In genomic region chr15:34039180-34039486, GRCh38 we compare ENCODE assay signal across 8 cellular contexts. TPM values are rescaled to one million over a fixed set of nuclear protein-coding genes. Genes with fewer than 3 reads are reported as not detected.
DNase-seq lines count a peak whose midpoint lies in the region; ATAC-seq and TF ChIP-seq lines count a peak whose summit lies in the region.

A gene with protein sequence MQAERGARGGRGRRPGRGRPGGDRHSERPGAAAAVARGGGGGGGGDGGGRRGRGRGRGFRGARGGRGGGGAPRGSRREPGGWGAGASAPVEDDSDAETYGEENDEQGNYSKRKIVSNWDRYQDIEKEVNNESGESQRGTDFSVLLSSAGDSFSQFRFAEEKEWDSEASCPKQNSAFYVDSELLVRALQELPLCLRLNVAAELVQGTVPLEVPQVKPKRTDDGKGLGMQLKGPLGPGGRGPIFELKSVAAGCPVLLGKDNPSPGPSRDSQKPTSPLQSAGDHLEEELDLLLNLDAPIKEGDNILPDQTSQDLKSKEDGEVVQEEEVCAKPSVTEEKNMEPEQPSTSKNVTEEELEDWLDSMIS (minus strand): TSS chr15:34039204. CDS start chr15:34039046, 158 bp downstream.

- intact Hi-C loops in activated CD4-positive, alpha-beta memory T cell treated with anti-CD3 and anti-CD28 coated beads for 36 hours (cut with micrococcal nuclease), result loop anchor here (1.0 to 2.0 kb wide), 6 partner anchors 21 to 328 kb away; partner anchors contain the start of genes EMC4, KATNBL1, LPCAT4 and PGBD4
- intact Hi-C loops in heart left ventricle (cut with DNase I) (loop anchor here in 1 of 10 donors (10.0 kb wide), 1 partner anchor 66 kb away; the partner anchor contains the start of genes EMC7 and PGBD4), sciatic nerve (cut with DNase I) (loop anchor here (2.0 kb wide), 1 partner anchor 22 kb away; no protein-coding TSS in a partner anchor)

- no peak for TF ChIP-seq CTCF in GM23338 (conservative IDR thresholded peaks at IDR 0.05; ENCODE audit: low read depth in 2 of 2)
- no peak for TF ChIP-seq CTCF in heart left ventricle (IDR thresholded peaks at IDR 0.05)

- peak within 1 kb of the TSS; percentile 90 for H3K4me3 Mint-ChIP-seq in GM23338
- H3K4me3 Mint-ChIP-seq in activated CD4-positive, alpha-beta memory T cell treated with anti-CD3 and anti-CD28 coated beads for 36 hours, result peak within 1 kb of the TSS; percentile 85

- peaks cover 9% of the 10 kb centered on the region for H3K4me1 ChIP-seq in GM23338 (ENCODE audit: insufficient read depth)
- peaks cover 0 to 27% (median 13%) of the 10 kb centered on the region in 12 donors for H3K4me1 ChIP-seq in heart left ventricle

- H3K4me3 ChIP-seq in GM23338, result peak within 1 kb of the TSS; percentile 90
- peak within 1 kb of the TSS; percentile 48 to 98 (median 80) for H3K4me3 ChIP-seq in heart left ventricle

- H3K27ac ChIP-seq in GM23338 (ENCODE audit: low read depth) (no peak within 1 kb of the TSS), heart left ventricle (peak within 1 kb of the TSS; percentile 84 to 98 (median 92))

- POLR2A ChIA-PET in activated CD4-positive, alpha-beta memory T cell treated with anti-CD3 and anti-CD28 coated beads for 36 hours (lab: Charles Lee), result interaction anchor here (0.6 to 2.3 kb wide), 6 partner anchors 20 to 170 kb away, joined by 3 to 9 read pairs (median 4); partner anchors contain the start of genes EMC7 and PGBD4

- no peak for DNase-seq in GM23338 (ENCODE audit: low spot score)
- no peak for DNase-seq in activated CD4-positive, alpha-beta memory T cell treated with anti-CD3 and anti-CD28 coated beads for 36 hours
- no peak for DNase-seq in heart left ventricle
- DNase-seq in sciatic nerve (ENCODE audit: low spot score), result no peak
- no peak for DNase-seq in KBM-7
- no peak for DNase-seq in KG1 (lab: John Stamatoyannopoulos, UW)
- DNase-seq in NCI-H1092 treated with DMSO at 0.1 percent for 48 hours (lab: John Stamatoyannopoulos, UW), result no peak

- H3K4me1 Mint-ChIP-seq in GM23338, result peaks cover 12% of the 10 kb centered on the region
- peaks cover 29% of the 10 kb centered on the region for H3K4me1 Mint-ChIP-seq in activated CD4-positive, alpha-beta memory T cell treated with anti-CD3 and anti-CD28 coated beads for 36 hours (ENCODE audit: low read depth)

- no peaks in the 10 kb centered on the region for H3K9me2 ChIP-seq in GM23338 (ENCODE audit: insufficient read depth)

- H4K20me1 ChIP-seq in GM23338 (replicated peaks; ENCODE audit: insufficient read depth), result 0 out of 2 replicates have a peak, but pooled peaks cover 3% of the 10 kb centered on the region

- CTCF ChIA-PET in activated CD4-positive, alpha-beta memory T cell treated with anti-CD3 and anti-CD28 coated beads for 36 hours (lab: Charles Lee), result interaction anchor here (2.9 kb wide), 1 partner anchor 21 kb away, joined by 13 read pairs; no protein-coding TSS in a partner anchor

- no peak for TF ChIP-seq POLR2A in heart left ventricle (IDR thresholded peaks at IDR 0.05)

- H3K9me3 ChIP-seq in heart left ventricle, result no peaks in the 10 kb centered on the region

- peaks cover 29% of the 10 kb centered on the region for H3K27me3 Mint-ChIP-seq in GM23338 (ENCODE audit: insufficient read depth, low read depth, poor library complexity)
- H3K27me3 Mint-ChIP-seq in activated CD4-positive, alpha-beta memory T cell treated with anti-CD3 and anti-CD28 coated beads for 36 hours, result no peaks in the 10 kb centered on the region

- H2AFZ ChIP-seq in GM23338, result peak within 1 kb of the TSS; percentile 99

- H3K36me3 ChIP-seq in GM23338 (ENCODE audit: insufficient read depth) (no peaks in the 10 kb centered on the region), heart left ventricle (no peaks in the 10 kb centered on the region)

- H3K9me3 Mint-ChIP-seq in GM23338, result no peaks in the 10 kb centered on the region
- no peaks in the 10 kb centered on the region for H3K9me3 Mint-ChIP-seq in activated CD4-positive, alpha-beta memory T cell treated with anti-CD3 and anti-CD28 coated beads for 36 hours

- H3K79me2 ChIP-seq in GM23338 (replicated peaks; ENCODE audit: insufficient read depth), result peaks cover 7% of the 10 kb centered on the region

- ATAC-seq in GM23338, result no peak
- peak in 1 of 4 donors; percentile 24 for ATAC-seq in heart left ventricle
- no peak for ATAC-seq in sciatic nerve
- ATAC-seq in GM19397 (IDR thresholded peaks at IDR 0.05; ENCODE audit: unreplicated experiment), result no peak

- in situ Hi-C loops in KBM-7 (cut with MboI; ENCODE audit: low pct_unique_long_range_greater_than_20kb, low sequenced_read_pairs), result no loop called here

- peaks cover 45% of the 10 kb centered on the region for H3K27me3 ChIP-seq in GM23338 (ENCODE audit: insufficient read depth)
- no peaks in the 10 kb centered on the region for H3K27me3 ChIP-seq in heart left ventricle

- WGBS in heart left ventricle, 4 donors, result 0 to 1% (median 1%) methylated on average over 19 to 23 of the region's 23 CpGs

- H3K36me3 Mint-ChIP-seq in GM23338 (ENCODE audit: low read depth), result no peaks in the 10 kb centered on the region
- H3K36me3 Mint-ChIP-seq in activated CD4-positive, alpha-beta memory T cell treated with anti-CD3 and anti-CD28 coated beads for 36 hours, result no peaks in the 10 kb centered on the region

- H3F3A ChIP-seq in GM23338 (replicated peaks; ENCODE audit: low read depth), result no peaks in the 10 kb centered on the region

- no peak within 1 kb of the TSS for H3K27ac Mint-ChIP-seq in GM23338
- H3K27ac Mint-ChIP-seq in activated CD4-positive, alpha-beta memory T cell treated with anti-CD3 and anti-CD28 coated beads for 36 hours, result peak within 1 kb of the TSS; percentile 90

- H3K4me2 ChIP-seq in GM23338, result peak within 1 kb of the TSS; percentile 88

TF ChIP-seq in GM23338, 12 proteins besides CTCF, POLR2A, EP300 and RAD21 (continues in another document):
- no peak for TF ChIP-seq NANOG (IDR thresholded peaks at IDR 0.05; ENCODE audit: borderline replicate concordance)
- no peak for TF ChIP-seq JUNB (IDR thresholded peaks at IDR 0.05; ENCODE audit: unreplicated experiment)
- TF ChIP-seq, protein P1, sequence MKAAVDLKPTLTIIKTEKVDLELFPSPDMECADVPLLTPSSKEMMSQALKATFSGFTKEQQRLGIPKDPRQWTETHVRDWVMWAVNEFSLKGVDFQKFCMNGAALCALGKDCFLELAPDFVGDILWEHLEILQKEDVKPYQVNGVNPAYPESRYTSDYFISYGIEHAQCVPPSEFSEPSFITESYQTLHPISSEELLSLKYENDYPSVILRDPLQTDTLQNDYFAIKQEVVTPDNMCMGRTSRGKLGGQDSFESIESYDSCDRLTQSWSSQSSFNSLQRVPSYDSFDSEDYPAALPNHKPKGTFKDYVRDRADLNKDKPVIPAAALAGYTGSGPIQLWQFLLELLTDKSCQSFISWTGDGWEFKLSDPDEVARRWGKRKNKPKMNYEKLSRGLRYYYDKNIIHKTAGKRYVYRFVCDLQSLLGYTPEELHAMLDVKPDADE (IDR thresholded peaks at IDR 0.05), result no peak

RNA-seq across cellular contexts. Expression of the gene that starts here (rescaled TPM):
- 10.3 and 12.1 TPM in 2 replicates for total RNA-seq in GM23338 (2014; rRNA removed; shearing (Covaris generic))
- polyA plus RNA-seq in GM23338 (2016; fragmentation: Nextera tagmentation; extraction: Ambion mirVana), result 7.7 and 9.3 TPM in 2 replicates
- 10 to 100 TPM; 13.1 to 13.4 TPM for total RNA-seq in activated CD4-positive, alpha-beta memory T cell treated with anti-CD3 and anti-CD28 coated beads for 36 hours
- total RNA-seq in heart left ventricle, result 10 to 100 TPM; 16.3 to 35.8 (median 20.8) TPM
- polyA plus RNA-seq in heart left ventricle, result 10 to 100 TPM; 24.5 to 37.1 TPM
- total RNA-seq in sciatic nerve, result 11.4 TPM
